In genomic region chr11:10792385-10793068, GRCh38 we compare ENCODE assay signal across 8 cellular contexts. TPM values are rescaled to one million over a fixed set of nuclear protein-coding genes. Genes with fewer than 3 reads are reported as not detected.
A peak's percentile ranks its signal among the peaks of the same experiment; 100 is the strongest.
DNase-seq lines count a peak whose midpoint lies in the region; ATAC-seq and TF ChIP-seq lines count a peak whose summit lies in the region.

No MANE protein-coding gene starts in this region.

- no peaks in the 10 kb centered on the region for H3K27me3 ChIP-seq in skeletal muscle tissue (ENCODE audit: control insufficient read depth in 3 of 3, insufficient read depth in 3 of 3, low read length in 3 of 3)

- H3K4me1 ChIP-seq in skeletal muscle tissue (ENCODE audit: control insufficient read depth in 3 of 3, insufficient read depth in 3 of 3, low read length in 3 of 3) = peaks cover 6 to 9% (median 9%) of the 10 kb centered on the region in 3 donors

- H3K9me3 ChIP-seq in skeletal muscle tissue (ENCODE audit: control insufficient read depth in 3 of 3, low read length in 3 of 3) = no peaks in the 10 kb centered on the region

- H3K4me3 ChIP-seq in skeletal muscle tissue (ENCODE audit: low read length in 3 of 3) = peak overlapping the region in 2 of 3 donors; percentile 49 to 52

- peak overlapping the region; percentile 7 for H3K4me3 Mint-ChIP-seq in T-helper 2 cell treated with Interferon-gamma antibody and Interleukin-4, amounts not matched to agents 5 μg/mL and 100 μg/mL, for 36 hours

- peak; percentile 99 for TF ChIP-seq CTCF in GM12873 (IDR thresholded peaks at IDR 0.05; ENCODE audit: insufficient read depth, low read depth, low read length, missing control alignments)

- no peak overlapping the region for H3K27ac ChIP-seq in skeletal muscle tissue (ENCODE audit: low read depth, low read length)

- no peak overlapping the region for H3K27ac Mint-ChIP-seq in T-helper 2 cell treated with Interferon-gamma antibody and Interleukin-4, amounts not matched to agents 5 μg/mL and 100 μg/mL, for 36 hours

- H3K27me3 Mint-ChIP-seq in T-helper 2 cell treated with Interferon-gamma antibody and Interleukin-4, amounts not matched to agents 5 μg/mL and 100 μg/mL, for 36 hours (ENCODE audit: low read depth) = peaks cover 19% of the 10 kb centered on the region

- DNase-seq in NCI-H1105 treated with DMSO at 0.1 percent for 48 hours (lab: John Stamatoyannopoulos, UW) (peak; percentile 68), amygdala (lab: John Stamatoyannopoulos, UW) (peak in 51 of 56 donors; percentile 7 to 83 (median 52)), hippocampal formation (lab: John Stamatoyannopoulos, UW) (peak; percentile 14 to 73), cortex of kidney (lab: John Stamatoyannopoulos, UW) (no peak)
- peak; percentile 77 for DNase-seq in T-helper 2 cell treated with Interferon-gamma antibody and Interleukin-4, amounts not matched to agents 5 μg/mL and 100 μg/mL, for 36 hours (ENCODE audit: low spot score)

- peak; percentile 90 for ATAC-seq in HG02588 (IDR thresholded peaks at IDR 0.05; ENCODE audit: unreplicated experiment)

- H3K9me3 Mint-ChIP-seq in T-helper 2 cell treated with Interferon-gamma antibody and Interleukin-4, amounts not matched to agents 5 μg/mL and 100 μg/mL, for 36 hours = no peaks in the 10 kb centered on the region

- peak overlapping the region in 1 of 3 donors; percentile 50 for H3K9ac ChIP-seq in skeletal muscle tissue (ENCODE audit: low read depth in 1 of 3, low read length in 3 of 3)

- H3K36me3 ChIP-seq in skeletal muscle tissue (ENCODE audit: control insufficient read depth in 3 of 3, insufficient read depth in 3 of 3, low read length in 3 of 3) = peaks cover 13 to 21% (median 17%) of the 10 kb centered on the region in 3 donors

- peaks cover 22% of the 10 kb centered on the region for H3K36me3 Mint-ChIP-seq in T-helper 2 cell treated with Interferon-gamma antibody and Interleukin-4, amounts not matched to agents 5 μg/mL and 100 μg/mL, for 36 hours (ENCODE audit: low read depth)

- H3K4me1 Mint-ChIP-seq in T-helper 2 cell treated with Interferon-gamma antibody and Interleukin-4, amounts not matched to agents 5 μg/mL and 100 μg/mL, for 36 hours (ENCODE audit: low read depth) = peaks cover 17% of the 10 kb centered on the region

RNA-seq across cellular contexts. Expression of gene EIF4G2, which starts 16.2 kb away (rescaled TPM):
- 571 TPM for total RNA-seq in skeletal muscle tissue

RNA-seq across cellular contexts. Expression of gene CTR9, which starts 41.5 kb away (rescaled TPM):
- total RNA-seq in skeletal muscle tissue = 22.4 TPM
